1 cellular context compared by ENCODE assay signal in the genomic region with DNA sequence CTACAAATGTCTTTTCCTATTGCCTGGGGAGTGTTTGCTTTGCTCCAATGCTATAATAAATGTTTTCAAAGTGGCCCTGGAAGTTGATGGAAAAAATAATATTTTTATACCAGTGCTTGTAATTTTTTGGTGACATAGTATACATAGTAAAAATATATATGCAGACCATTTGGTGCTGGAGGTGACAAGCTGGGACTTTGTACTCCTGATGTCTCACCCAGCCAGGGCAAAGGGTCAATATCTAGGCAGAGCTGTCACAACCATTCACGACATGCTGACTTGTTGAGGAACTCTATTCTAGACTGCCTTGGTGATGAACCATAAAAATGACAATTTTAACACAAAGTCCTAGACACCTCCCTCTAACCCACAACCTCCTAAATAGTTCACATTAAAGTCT.
TF ChIP-seq lines count a peak whose summit lies in the region.

No MANE protein-coding gene starts in this region.

TF ChIP-seq in HepG2, 621 proteins besides CTCF, POLR2A, EP300 and RAD21 (continued from another document):
- TF ChIP-seq, protein P1, sequence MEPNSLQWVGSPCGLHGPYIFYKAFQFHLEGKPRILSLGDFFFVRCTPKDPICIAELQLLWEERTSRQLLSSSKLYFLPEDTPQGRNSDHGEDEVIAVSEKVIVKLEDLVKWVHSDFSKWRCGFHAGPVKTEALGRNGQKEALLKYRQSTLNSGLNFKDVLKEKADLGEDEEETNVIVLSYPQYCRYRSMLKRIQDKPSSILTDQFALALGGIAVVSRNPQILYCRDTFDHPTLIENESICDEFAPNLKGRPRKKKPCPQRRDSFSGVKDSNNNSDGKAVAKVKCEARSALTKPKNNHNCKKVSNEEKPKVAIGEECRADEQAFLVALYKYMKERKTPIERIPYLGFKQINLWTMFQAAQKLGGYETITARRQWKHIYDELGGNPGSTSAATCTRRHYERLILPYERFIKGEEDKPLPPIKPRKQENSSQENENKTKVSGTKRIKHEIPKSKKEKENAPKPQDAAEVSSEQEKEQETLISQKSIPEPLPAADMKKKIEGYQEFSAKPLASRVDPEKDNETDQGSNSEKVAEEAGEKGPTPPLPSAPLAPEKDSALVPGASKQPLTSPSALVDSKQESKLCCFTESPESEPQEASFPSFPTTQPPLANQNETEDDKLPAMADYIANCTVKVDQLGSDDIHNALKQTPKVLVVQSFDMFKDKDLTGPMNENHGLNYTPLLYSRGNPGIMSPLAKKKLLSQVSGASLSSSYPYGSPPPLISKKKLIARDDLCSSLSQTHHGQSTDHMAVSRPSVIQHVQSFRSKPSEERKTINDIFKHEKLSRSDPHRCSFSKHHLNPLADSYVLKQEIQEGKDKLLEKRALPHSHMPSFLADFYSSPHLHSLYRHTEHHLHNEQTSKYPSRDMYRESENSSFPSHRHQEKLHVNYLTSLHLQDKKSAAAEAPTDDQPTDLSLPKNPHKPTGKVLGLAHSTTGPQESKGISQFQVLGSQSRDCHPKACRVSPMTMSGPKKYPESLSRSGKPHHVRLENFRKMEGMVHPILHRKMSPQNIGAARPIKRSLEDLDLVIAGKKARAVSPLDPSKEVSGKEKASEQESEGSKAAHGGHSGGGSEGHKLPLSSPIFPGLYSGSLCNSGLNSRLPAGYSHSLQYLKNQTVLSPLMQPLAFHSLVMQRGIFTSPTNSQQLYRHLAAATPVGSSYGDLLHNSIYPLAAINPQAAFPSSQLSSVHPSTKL (CRISPR knock-in tag; IDR thresholded peaks at IDR 0.05): peak; percentile 65
- TF ChIP-seq, protein P2, sequence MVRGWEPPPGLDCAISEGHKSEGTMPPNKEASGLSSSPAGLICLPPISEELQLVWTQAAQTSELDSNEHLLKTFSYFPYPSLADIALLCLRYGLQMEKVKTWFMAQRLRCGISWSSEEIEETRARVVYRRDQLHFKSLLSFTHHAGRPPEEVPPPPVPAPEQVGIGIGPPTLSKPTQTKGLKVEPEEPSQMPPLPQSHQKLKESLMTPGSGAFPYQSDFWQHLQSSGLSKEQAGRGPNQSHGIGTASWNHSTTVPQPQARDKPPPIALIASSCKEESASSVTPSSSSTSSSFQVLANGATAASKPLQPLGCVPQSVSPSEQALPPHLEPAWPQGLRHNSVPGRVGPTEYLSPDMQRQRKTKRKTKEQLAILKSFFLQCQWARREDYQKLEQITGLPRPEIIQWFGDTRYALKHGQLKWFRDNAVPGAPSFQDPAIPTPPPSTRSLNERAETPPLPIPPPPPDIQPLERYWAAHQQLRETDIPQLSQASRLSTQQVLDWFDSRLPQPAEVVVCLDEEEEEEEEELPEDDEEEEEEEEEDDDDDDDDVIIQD (CRISPR knock-in tag; IDR thresholded peaks at IDR 0.05; ENCODE audit: low read depth): 0 out of 2 replicates have a peak, but pooled peaks have one; percentile 23
- TF ChIP-seq NCOR1 (IDR thresholded peaks at IDR 0.05; ENCODE audit: borderline replicate concordance, low read length): 0 out of 2 replicates have a peak, but pooled peaks have one; percentile 55
